23 cellular contexts compared by ENCODE assay signal in genomic region chr1:15541231-15541792, GRCh38. TPM values are rescaled to one million over a fixed set of nuclear protein-coding genes. Genes with fewer than 3 reads are reported as not detected.
A peak's percentile ranks its signal among the peaks of the same experiment; 100 is the strongest.
DNase-seq lines count a peak whose midpoint lies in the region; ATAC-seq and TF ChIP-seq lines count a peak whose summit lies in the region.
"Had no signal": no experiment of that assay in that cellular context is flagged by ENCODE, and none has a peak within 500 bp of the region (broad histone marks: within the 10 kb centered on the region; RNA-seq: fewer than 3 reads in every experiment).

No MANE protein-coding gene starts in this region.

- no peak overlapping the region for H3T11ph ChIP-seq in H9 (ENCODE audit: low read length)

- H3K23ac ChIP-seq in H9 (ENCODE audit: insufficient read length, low read depth, low read length), result no peak overlapping the region

- H2AFZ ChIP-seq in H9 (ENCODE audit: low read length), result no peak overlapping the region
- H2AFZ ChIP-seq: GM23338 had no signal

- no peak overlapping the region for H3K9ac ChIP-seq in H9 (ENCODE audit: extremely low read depth, insufficient read length, low read length)
- H3K9ac ChIP-seq: BLaER1 had no signal

- no peak overlapping the region for H3K27ac ChIP-seq in CD4-positive, CD25-positive, alpha-beta regulatory T cell (ENCODE audit: insufficient read depth, low read length, poor library complexity, severe bottlenecking)
- no peak overlapping the region for H3K27ac ChIP-seq in H9 (ENCODE audit: insufficient read length, low read depth, low read length)
- H3K27ac ChIP-seq: BLaER1, C4-2B had no signal

- no peak overlapping the region for H3K4me3 ChIP-seq in CD4-positive, CD25-positive, alpha-beta regulatory T cell (ENCODE audit: low read depth, low read length)
- H3K4me3 ChIP-seq: BLaER1, GM12878, GM23338, HAP-1 had no signal

- no peak overlapping the region for H2BK12ac ChIP-seq in H9 (ENCODE audit: insufficient read length, low read depth, low read length)

- no peak overlapping the region for H3K18ac ChIP-seq in H9 (ENCODE audit: insufficient read length, low read depth, low read length)

- H4K91ac ChIP-seq in H9 (ENCODE audit: insufficient read length, low read depth, low read length), result no peak overlapping the region

- no CpG with 5 or more reads among the region's 4 CpGs for WGBS in H9 (ENCODE audit: extremely low coverage, insufficient read length, low lambda C conversion rate)

- no peak overlapping the region for H2AK5ac ChIP-seq in H9 (ENCODE audit: insufficient read length, low read length)

- no peaks in the 10 kb centered on the region for H3K27me3 ChIP-seq in CD4-positive, CD25-positive, alpha-beta regulatory T cell (ENCODE audit: control insufficient read depth, insufficient read depth, low read length)
- H3K27me3 ChIP-seq in H9 (ENCODE audit: insufficient read depth, low read length), result no peaks in the 10 kb centered on the region
- H3K27me3 ChIP-seq: BLaER1 had no signal

- H3K9me3 Mint-ChIP-seq in activated naive CD8-positive, alpha-beta T cell treated with anti-CD3 and anti-CD28 coated beads for 36 hours, result no peaks in the 10 kb centered on the region
- no peaks in the 10 kb centered on the region for H3K9me3 Mint-ChIP-seq in activated naive CD8-positive, alpha-beta T cell treated with anti-CD3 and anti-CD28 coated beads, Interleukin-2, amount 50 U/mL, for 24 hours
- no peaks in the 10 kb centered on the region for H3K9me3 Mint-ChIP-seq in CD4-positive, CD25-positive, alpha-beta regulatory T cell
- no peaks in the 10 kb centered on the region for H3K9me3 Mint-ChIP-seq in nephron
- H3K9me3 Mint-ChIP-seq in H9, result no peaks in the 10 kb centered on the region
- no peaks in the 10 kb centered on the region for H3K9me3 Mint-ChIP-seq in stimulated activated memory B cell treated with anti-CD40 and anti-IgM and Interleukin-4, amounts not matched to agents 10 μg/mL and 1 μg/mL and 100 μg/mL, for 72 hours
- H3K9me3 Mint-ChIP-seq: CD4-positive, alpha-beta T cell; CD8-positive, alpha-beta memory T cell; GM23338; HFFc6 had no signal

- TF ChIP-seq CTCF in nephron (IDR thresholded peaks at IDR 0.05; ENCODE audit: unreplicated experiment in 3 of 3) (no peak), H9 (conservative IDR thresholded peaks at IDR 0.05) (no peak)

- ATAC-seq in activated naive CD8-positive, alpha-beta T cell treated with anti-CD3 and anti-CD28 coated beads, Interleukin-2, amount 50 U/mL, for 24 hours, result no peak
- no peak for ATAC-seq in CD4-positive, CD25-positive, alpha-beta regulatory T cell (ENCODE audit: low read depth in 2 of 2)
- ATAC-seq in T-helper 17 cell, result no peak
- no peak for ATAC-seq in GM21423 (IDR thresholded peaks at IDR 0.05; ENCODE audit: unreplicated experiment)
- no peak for ATAC-seq in stimulated activated memory B cell treated with anti-CD40 and anti-IgM and Interleukin-4, amounts not matched to agents 10 μg/mL and 1 μg/mL and 100 μg/mL, for 72 hours
- ATAC-seq: GM12878, GM23338 had no signal

- H3K79me2 ChIP-seq in H9 (ENCODE audit: insufficient read depth, low read length), result no peaks in the 10 kb centered on the region

- no peaks in the 10 kb centered on the region for H3K79me1 ChIP-seq in H9 (ENCODE audit: insufficient read depth, low read depth, low read length, poor library complexity, severe bottlenecking)

- H3K4me1 ChIP-seq in CD4-positive, CD25-positive, alpha-beta regulatory T cell (ENCODE audit: control insufficient read depth, insufficient read depth, low read length, poor library complexity, severe bottlenecking), result no peaks in the 10 kb centered on the region
- H3K4me1 ChIP-seq in H9 (ENCODE audit: insufficient read depth, low read length), result no peaks in the 10 kb centered on the region
- H3K4me1 ChIP-seq: BLaER1, HAP-1 had no signal

- DNase-seq in activated naive CD8-positive, alpha-beta T cell treated with anti-CD3 and anti-CD28 coated beads for 36 hours, result no peak
- DNase-seq in activated naive CD8-positive, alpha-beta T cell treated with anti-CD3 and anti-CD28 coated beads, Interleukin-2, amount 50 U/mL, for 24 hours, result no peak
- no peak for DNase-seq in CD4-positive, CD25-positive, alpha-beta regulatory T cell
- DNase-seq in T-helper 17 cell (no peak), H9 (no peak)
- DNase-seq: CD4-positive, alpha-beta T cell; CD8-positive, alpha-beta memory T cell; DMS 273 treated with DMSO at 0.1 percent for 48 hours; DMS79; EL; GDM1; HFFc6 had no signal

- no peak overlapping the region for H2BK5ac ChIP-seq in H9 (ENCODE audit: insufficient read length, low read length)

- H3K56ac ChIP-seq in H9 (ENCODE audit: insufficient read length, low read depth, low read length), result no peak overlapping the region

- H3K14ac ChIP-seq in H9 (ENCODE audit: insufficient read depth, low read length), result no peak overlapping the region

- H2BK120ac ChIP-seq in H9 (ENCODE audit: low read depth, low read length, poor library complexity, severe bottlenecking), result no peak overlapping the region

- H2BK20ac ChIP-seq in H9 (ENCODE audit: low read depth, low read length, poor library complexity, severe bottlenecking), result no peak overlapping the region

- peaks cover 67% of the 10 kb centered on the region for H3K36me3 ChIP-seq in CD4-positive, CD25-positive, alpha-beta regulatory T cell (ENCODE audit: control insufficient read depth, insufficient read depth, low read length)

- H3K36me3 Mint-ChIP-seq in activated naive CD8-positive, alpha-beta T cell treated with anti-CD3 and anti-CD28 coated beads for 36 hours, result peaks cover 22% of the 10 kb centered on the region
- H3K36me3 Mint-ChIP-seq in activated naive CD8-positive, alpha-beta T cell treated with anti-CD3 and anti-CD28 coated beads, Interleukin-2, amount 50 U/mL, for 24 hours (ENCODE audit: low read depth), result peaks cover 21% of the 10 kb centered on the region
- H3K36me3 Mint-ChIP-seq in CD4-positive, CD25-positive, alpha-beta regulatory T cell, result peaks cover 45% of the 10 kb centered on the region
- H3K36me3 Mint-ChIP-seq in T-helper 17 cell (ENCODE audit: low read depth) (peaks cover 13% of the 10 kb centered on the region), nephron (ENCODE audit: low read depth) (peaks cover 72% of the 10 kb centered on the region), H9 (ENCODE audit: insufficient read depth in 1 of 3, low read depth in 3 of 3) (peaks cover 15 to 65% (median 36%) of the 10 kb centered on the region in 3 experiments; a peak in 6 of 7 replicates)
- peaks cover 60% of the 10 kb centered on the region for H3K36me3 Mint-ChIP-seq in stimulated activated memory B cell treated with anti-CD40 and anti-IgM and Interleukin-4, amounts not matched to agents 10 μg/mL and 1 μg/mL and 100 μg/mL, for 72 hours

- H3K27ac Mint-ChIP-seq in activated naive CD8-positive, alpha-beta T cell treated with anti-CD3 and anti-CD28 coated beads for 36 hours, result peak overlapping the region; percentile 34
- no peak overlapping the region for H3K27ac Mint-ChIP-seq in activated naive CD8-positive, alpha-beta T cell treated with anti-CD3 and anti-CD28 coated beads, Interleukin-2, amount 50 U/mL, for 24 hours
- peak overlapping the region in 2 of 3 donors; percentile 52 to 63 for H3K27ac Mint-ChIP-seq in CD4-positive, CD25-positive, alpha-beta regulatory T cell
- H3K27ac Mint-ChIP-seq in T-helper 17 cell (peak overlapping the region; percentile 32), nephron (peak overlapping the region; percentile 23 to 91 (median 56)), H9 (no peak overlapping the region)
- H3K27ac Mint-ChIP-seq in stimulated activated memory B cell treated with anti-CD40 and anti-IgM and Interleukin-4, amounts not matched to agents 10 μg/mL and 1 μg/mL and 100 μg/mL, for 72 hours, result no peak overlapping the region
- H3K27ac Mint-ChIP-seq: B cell; CD4-positive, alpha-beta T cell; GM23338; HFFc6 had no signal

- H3K4me3 Mint-ChIP-seq in activated naive CD8-positive, alpha-beta T cell treated with anti-CD3 and anti-CD28 coated beads for 36 hours, result no peak overlapping the region
- no peak overlapping the region for H3K4me3 Mint-ChIP-seq in activated naive CD8-positive, alpha-beta T cell treated with anti-CD3 and anti-CD28 coated beads, Interleukin-2, amount 50 U/mL, for 24 hours
- no peak overlapping the region for H3K4me3 Mint-ChIP-seq in CD4-positive, CD25-positive, alpha-beta regulatory T cell
- H3K4me3 Mint-ChIP-seq in T-helper 17 cell, result no peak overlapping the region
- H3K4me3 Mint-ChIP-seq in nephron, result no peak overlapping the region
- no peak overlapping the region for H3K4me3 Mint-ChIP-seq in H9
- H3K4me3 Mint-ChIP-seq in stimulated activated memory B cell treated with anti-CD40 and anti-IgM and Interleukin-4, amounts not matched to agents 10 μg/mL and 1 μg/mL and 100 μg/mL, for 72 hours, result no peak overlapping the region
- H3K4me3 Mint-ChIP-seq: B cell; CD4-positive, alpha-beta T cell; CD8-positive, alpha-beta memory T cell; GM23338; HFFc6 had no signal

- no peaks in the 10 kb centered on the region for H4K20me1 ChIP-seq in H9 (ENCODE audit: control insufficient read depth, insufficient read depth, insufficient read length)

- H3K4me2 ChIP-seq in H9 (ENCODE audit: insufficient read depth, insufficient read length, low read length), result no peak overlapping the region
- H3K4me2 ChIP-seq: BLaER1, GM23338 had no signal

- H4K8ac ChIP-seq in H9 (replicated peaks; ENCODE audit: insufficient read length, low read depth, low read length), result no peak overlapping the region

- H3K4ac ChIP-seq in H9 (ENCODE audit: low read depth, low read length), result no peak overlapping the region

- no peak overlapping the region for H4K5ac ChIP-seq in H9 (ENCODE audit: insufficient read length, low read depth, low read length)

- no peaks in the 10 kb centered on the region for H3K23me2 ChIP-seq in H9 (ENCODE audit: insufficient read length, low read depth, low read length, poor library complexity, severe bottlenecking)

- no peaks in the 10 kb centered on the region for H3K4me1 Mint-ChIP-seq in activated naive CD8-positive, alpha-beta T cell treated with anti-CD3 and anti-CD28 coated beads for 36 hours
- peaks cover 2% of the 10 kb centered on the region for H3K4me1 Mint-ChIP-seq in activated naive CD8-positive, alpha-beta T cell treated with anti-CD3 and anti-CD28 coated beads, Interleukin-2, amount 50 U/mL, for 24 hours
- peaks cover 0 to 9% (median 4%) of the 10 kb centered on the region in 4 donors for H3K4me1 Mint-ChIP-seq in CD4-positive, CD25-positive, alpha-beta regulatory T cell
- H3K4me1 Mint-ChIP-seq in T-helper 17 cell (peaks cover 15% of the 10 kb centered on the region), nephron (no peaks in the 10 kb centered on the region), H9 (no peaks in the 10 kb centered on the region)
- H3K4me1 Mint-ChIP-seq in stimulated activated memory B cell treated with anti-CD40 and anti-IgM and Interleukin-4, amounts not matched to agents 10 μg/mL and 1 μg/mL and 100 μg/mL, for 72 hours, result no peaks in the 10 kb centered on the region
- H3K4me1 Mint-ChIP-seq: GM23338 had no signal

- H3K9me3 ChIP-seq in CD4-positive, CD25-positive, alpha-beta regulatory T cell (ENCODE audit: control insufficient read depth in 2 of 2, low read length in 2 of 2), result no peaks in the 10 kb centered on the region
- H3K9me3 ChIP-seq in T-helper 17 cell (ENCODE audit: control insufficient read depth, low read length, poor library complexity, severe bottlenecking) (no peaks in the 10 kb centered on the region), H9 (ENCODE audit: control insufficient read depth, low read depth, low read length) (no peaks in the 10 kb centered on the region)
- H3K9me3 ChIP-seq: BLaER1, HAP-1 had no signal

- no peak overlapping the region for H2BK15ac ChIP-seq in H9 (ENCODE audit: low read depth, low read length)

- no peaks in the 10 kb centered on the region for H3K27me3 Mint-ChIP-seq in activated naive CD8-positive, alpha-beta T cell treated with anti-CD3 and anti-CD28 coated beads for 36 hours
- no peaks in the 10 kb centered on the region for H3K27me3 Mint-ChIP-seq in activated naive CD8-positive, alpha-beta T cell treated with anti-CD3 and anti-CD28 coated beads, Interleukin-2, amount 50 U/mL, for 24 hours
- H3K27me3 Mint-ChIP-seq in CD4-positive, CD25-positive, alpha-beta regulatory T cell, result no peaks in the 10 kb centered on the region
- H3K27me3 Mint-ChIP-seq in T-helper 17 cell (no peaks in the 10 kb centered on the region), nephron (ENCODE audit: low read depth) (no peaks in the 10 kb centered on the region), H9 (ENCODE audit: low read depth) (no peaks in the 10 kb centered on the region)
- no peaks in the 10 kb centered on the region for H3K27me3 Mint-ChIP-seq in stimulated activated memory B cell treated with anti-CD40 and anti-IgM and Interleukin-4, amounts not matched to agents 10 μg/mL and 1 μg/mL and 100 μg/mL, for 72 hours
- H3K27me3 Mint-ChIP-seq: B cell; CD4-positive, alpha-beta T cell; CD8-positive, alpha-beta memory T cell had no signal

RNA-seq across cellular contexts. Expression of gene DNAJC16, which starts 14.7 kb away (rescaled TPM):
- total RNA-seq in activated naive CD8-positive, alpha-beta T cell treated with anti-CD3 and anti-CD28 coated beads for 36 hours, result 10 to 100 TPM; 12.2 to 12.8 TPM
- total RNA-seq in CD4-positive, CD25-positive, alpha-beta regulatory T cell, result 17.0 TPM
- polyA plus RNA-seq in CD4-positive, CD25-positive, alpha-beta regulatory T cell, result 10 to 100 TPM in 1 of 4 donors, 1 to 10 TPM in 3; 6.5 to 12.4 (median 7.7) TPM
- total RNA-seq in T-helper 17 cell (10 to 100 TPM; 13.2 to 20.5 TPM), H9 (2021) (20.7 and 22.1 TPM in 2 replicates)

RNA-seq across cellular contexts. Expression of gene CASP9, which starts 17.3 kb away (rescaled TPM):
- total RNA-seq in activated naive CD8-positive, alpha-beta T cell treated with anti-CD3 and anti-CD28 coated beads for 36 hours, result 1 to 10 TPM; 6.5 to 9.1 TPM
- 7.8 TPM for total RNA-seq in CD4-positive, CD25-positive, alpha-beta regulatory T cell
- polyA plus RNA-seq in CD4-positive, CD25-positive, alpha-beta regulatory T cell, result 10 to 100 TPM in 2 of 4 donors, 1 to 10 TPM in 2; 5.8 to 11.7 (median 8.3) TPM
- total RNA-seq in T-helper 17 cell (10 to 100 TPM; 11.4 to 14.8 TPM), H9 (2021) (15.9 and 17.2 TPM in 2 replicates)

RNA-seq across cellular contexts. Expression of gene AGMAT, which starts 43.5 kb away (rescaled TPM):
- 10 to 100 TPM; 25.4 to 26.2 TPM for total RNA-seq in activated naive CD8-positive, alpha-beta T cell treated with anti-CD3 and anti-CD28 coated beads for 36 hours
- 8.9 TPM for total RNA-seq in CD4-positive, CD25-positive, alpha-beta regulatory T cell
- polyA plus RNA-seq in CD4-positive, CD25-positive, alpha-beta regulatory T cell, result 10 to 100 TPM in 3 of 4 donors, 1 to 10 TPM in 1; 9.1 to 12.7 (median 11.6) TPM
- total RNA-seq in T-helper 17 cell, result 1 to 10 TPM; 5.7 to 6.8 TPM
- total RNA-seq in H9 (2021), result 4.0 TPM in 2 replicates
- total RNA-seq: A172, H4 had no signal

Comparison
In these comparisons a context has a peak if more than half of its experiments do, and no peak if none do; other contexts are left out.
1. H3K27ac Mint-ChIP-seq: peak in activated naive CD8-positive, alpha-beta T cell treated with anti-CD3 and anti-CD28 coated beads for 36 hours (single experiment), CD4-positive, CD25-positive, alpha-beta regulatory T cell (2 of 3), T-helper 17 cell (single experiment) and nephron (3 of 3); none in activated naive CD8-positive, alpha-beta T cell treated with anti-CD3 and anti-CD28 coated beads, Interleukin-2, amount 50 U/mL, for 24 hours (single experiment), H9 (0 of 3) and stimulated activated memory B cell treated with anti-CD40 and anti-IgM and Interleukin-4, amounts not matched to agents 10 μg/mL and 1 μg/mL and 100 μg/mL, for 72 hours (single experiment).